In genomic region chr10:124144536-124144935, GRCh38 we compare ENCODE assay signal across 20 cellular contexts. TPM values are rescaled to one million over a fixed set of nuclear protein-coding genes. Genes with fewer than 3 reads are reported as not detected.
A peak's percentile ranks its signal among the peaks of the same experiment; 100 is the strongest.
DNase-seq lines count a peak whose midpoint lies in the region; ATAC-seq and TF ChIP-seq lines count a peak whose summit lies in the region.
"Had no signal": no experiment of that assay in that cellular context is flagged by ENCODE, and none has a peak within 500 bp of the region (broad histone marks: within the 10 kb centered on the region; RNA-seq: fewer than 3 reads in every experiment).

No MANE protein-coding gene starts in this region.

- no peak overlapping the region for H3K27ac Mint-ChIP-seq in neural progenitor cell
- H3K27ac Mint-ChIP-seq: activated naive CD8-positive, alpha-beta T cell; activated T-helper 1 cell treated with anti-CD3 and anti-CD28 coated beads, Interleukin-12 subunit alpha, Interleukin-12 subunit beta, Interleukin-2, Interleukin-4 antibody, amounts not matched to agents 30 ng/mL and 10 ng/mL and 1 ng/mL, durations not matched to agents 14 hours and 24 hours and 36 hours; IgD-negative memory B cell; type B pancreatic cell had no signal

- H3F3A ChIP-seq in neural progenitor cell (ENCODE audit: low read depth), result peaks cover 12% of the 10 kb centered on the region

- TF ChIP-seq CTCF in neural progenitor cell (IDR thresholded peaks at IDR 0.05) (no peak), GM20000 (IDR thresholded peaks at IDR 0.05; ENCODE audit: extremely low read depth, missing control alignments) (no peak)

- H3K4me3 ChIP-seq in neural progenitor cell, result no peak overlapping the region
- H3K4me3 ChIP-seq: dorsolateral prefrontal cortex had no signal

- no peak overlapping the region for H3K4me3 Mint-ChIP-seq in neural progenitor cell
- H3K4me3 Mint-ChIP-seq: activated naive CD8-positive, alpha-beta T cell; activated T-helper 1 cell treated with anti-CD3 and anti-CD28 coated beads, Interleukin-12 subunit alpha, Interleukin-12 subunit beta, Interleukin-2, Interleukin-4 antibody, amounts not matched to agents 30 ng/mL and 10 ng/mL and 1 ng/mL, durations not matched to agents 14 hours and 24 hours and 36 hours; IgD-negative memory B cell; type B pancreatic cell had no signal

- H3K27me3 ChIP-seq in neural progenitor cell, result no peaks in the 10 kb centered on the region
- H3K27me3 ChIP-seq: brain microvascular endothelial cell, dorsolateral prefrontal cortex had no signal

- peaks cover 4% of the 10 kb centered on the region for H3K9me3 Mint-ChIP-seq in neural progenitor cell
- H3K9me3 Mint-ChIP-seq: activated T-helper 1 cell treated with anti-CD3 and anti-CD28 coated beads, Interleukin-12 subunit alpha, Interleukin-12 subunit beta, Interleukin-2, Interleukin-4 antibody, amounts not matched to agents 30 ng/mL and 10 ng/mL and 1 ng/mL, durations not matched to agents 14 hours and 24 hours and 36 hours; type B pancreatic cell had no signal

- H3K4me1 ChIP-seq in neural progenitor cell, result peaks cover 18% of the 10 kb centered on the region

- ATAC-seq in Right ventricle myocardium superior (ENCODE audit: poor library complexity), result peak; percentile 12
- ATAC-seq in esophagus mucosa, result peak; percentile 14
- ATAC-seq in HG03175 (IDR thresholded peaks at IDR 0.05; ENCODE audit: unreplicated experiment), result no peak

- H3K9ac ChIP-seq in neural progenitor cell, result no peak overlapping the region

- DNase-seq in Right ventricle myocardium superior, result no peak
- no peak for DNase-seq in cardiac septum (ENCODE audit: low spot score)
- peak; percentile 59 for DNase-seq in posterior vena cava (ENCODE audit: low spot score)
- no peak for DNase-seq in neural progenitor cell (ENCODE audit: low spot score)
- no peak for DNase-seq in DMS53 (lab: John Stamatoyannopoulos, UW)
- DNase-seq in GM20000 (ENCODE audit: low spot score), result no peak
- DNase-seq: activated CD4-positive, alpha-beta T cell treated with anti-CD3 and anti-CD28 coated beads for 1 hour; brain microvascular endothelial cell; kidney glomerular epithelial cell; NCI-H1930; stimulated activated naive CD4-positive, alpha-beta T cell treated with Interleukin-2 at 50 U/mL for 16 hours had no signal

- H3K9me3 ChIP-seq in neural progenitor cell (ENCODE audit: low read depth), result no peaks in the 10 kb centered on the region

- H4K20me1 ChIP-seq in neural progenitor cell (ENCODE audit: low read depth), result no peaks in the 10 kb centered on the region

- H3K27me3 Mint-ChIP-seq in neural progenitor cell (ENCODE audit: insufficient read depth, low read depth), result peaks cover 5% of the 10 kb centered on the region
- H3K27me3 Mint-ChIP-seq: activated naive CD8-positive, alpha-beta T cell; type B pancreatic cell had no signal

- intact Hi-C loops in Right ventricle myocardium superior (cut with DNase I) (no loop called here), cardiac septum (cut with DNase I) (no loop called here), posterior vena cava (cut with DNase I) (no loop called here)

- peaks cover 9% of the 10 kb centered on the region for H3K4me1 Mint-ChIP-seq in neural progenitor cell

- no peak overlapping the region for H2AFZ ChIP-seq in neural progenitor cell (replicated peaks)

- H3K36me3 ChIP-seq in neural progenitor cell, result no peaks in the 10 kb centered on the region
- H3K36me3 ChIP-seq: brain microvascular endothelial cell had no signal

- H3K27ac ChIP-seq in neural progenitor cell, result no peak overlapping the region
- H3K27ac ChIP-seq: brain microvascular endothelial cell, HL-60 had no signal

- H3K79me2 ChIP-seq in neural progenitor cell (ENCODE audit: low read depth), result no peaks in the 10 kb centered on the region

- H3K4me2 ChIP-seq in neural progenitor cell, result no peak overlapping the region

- no peaks in the 10 kb centered on the region for H3K36me3 Mint-ChIP-seq in neural progenitor cell
- H3K36me3 Mint-ChIP-seq: activated naive CD8-positive, alpha-beta T cell; IgD-negative memory B cell; type B pancreatic cell had no signal

RNA-seq across cellular contexts. Expression of gene CHST15, which starts 51.1 kb away (rescaled TPM):
- total RNA-seq in Right ventricle myocardium superior, result 3.0 TPM
- total RNA-seq in cardiac septum, result 5.4 TPM
- total RNA-seq in esophagus mucosa, result 6.1 TPM
- 10 to 100 TPM; 25.8 to 30.1 TPM for total RNA-seq in posterior vena cava
- 0.54 and 0.59 TPM in 2 replicates for total RNA-seq in neural progenitor cell (ENCODE audit: low replicate concordance)
- total RNA-seq: activated CD8-positive, alpha-beta memory T cell treated with anti-CD3 and anti-CD28 coated beads for 36 hours had no signal
